Comparison of ENCODE assay signal across 20 cellular contexts in genomic region chr6:158381214-158381613, GRCh38.
DNase-seq lines count a peak whose midpoint lies in the region; ATAC-seq and TF ChIP-seq lines count a peak whose summit lies in the region.
"Had no signal": no experiment of that assay in that cellular context is flagged by ENCODE, and none has a peak within 500 bp of the region (broad histone marks: within the 10 kb centered on the region; RNA-seq: fewer than 3 reads in every experiment).

No MANE protein-coding gene starts in this region.

- no peak for TF ChIP-seq CTCF in AG10803 (conservative IDR thresholded peaks at IDR 0.05; ENCODE audit: low read length)
- TF ChIP-seq CTCF in fibroblast of mammary gland (conservative IDR thresholded peaks at IDR 0.05; ENCODE audit: control insufficient read depth, insufficient read depth, low read depth, low read length): no peak
- no peak for TF ChIP-seq CTCF in stomach (IDR thresholded peaks at IDR 0.05)
- TF ChIP-seq CTCF in Peyer's patch (IDR thresholded peaks at IDR 0.05): no peak
- TF ChIP-seq CTCF in gastroesophageal sphincter (IDR thresholded peaks at IDR 0.05): no peak

- no peak for TF ChIP-seq POLR2A in stomach (IDR thresholded peaks at IDR 0.05)
- no peak for TF ChIP-seq POLR2A in Peyer's patch (IDR thresholded peaks at IDR 0.05)
- TF ChIP-seq POLR2A in gastroesophageal sphincter (IDR thresholded peaks at IDR 0.05): no peak

- DNase-seq in AG10803 (ENCODE audit: low read depth) (peak; percentile 7), ELR (ENCODE audit: low read depth) (peak; percentile 28), M059J (ENCODE audit: low read depth) (peak; percentile 76), fibroblast of mammary gland (ENCODE audit: low read depth) (peak; percentile 42), stomach (no peak), NCI-H2196 (lab: John Stamatoyannopoulos, UW; ENCODE audit: unreplicated experiment) (no peak), Peyer's patch (no peak)
- DNase-seq: DMS53, KBM-7, NCI-H1092 treated with DMSO at 0.1 percent for 48 hours, NCI-H146, NCI-H2029, NCI-H226, NCI-H510A treated with DMSO at 0.1 percent for 48 hours, NCI-H774, RPMI8226, SIG-M5 had no signal

- intact Hi-C loops in stomach (cut with DNase I; ENCODE audit: low total_unique reads): no loop called here

- H3K36me3 ChIP-seq in stomach (no peaks in the 10 kb centered on the region), Peyer's patch (no peaks in the 10 kb centered on the region), gastroesophageal sphincter (no peaks in the 10 kb centered on the region)

- ATAC-seq in gastroesophageal sphincter: no peak
- ATAC-seq: GM12878, SK-N-SH treated with all-trans-retinoic acid at 6 μM for 48 hours had no signal

- H3K27ac ChIP-seq in stomach (no peak overlapping the region), Peyer's patch (no peak overlapping the region), gastroesophageal sphincter (no peak overlapping the region)

- H3K27me3 ChIP-seq in stomach: no peaks in the 10 kb centered on the region
- no peaks in the 10 kb centered on the region for H3K27me3 ChIP-seq in Peyer's patch
- H3K27me3 ChIP-seq in gastroesophageal sphincter: no peaks in the 10 kb centered on the region

- H3K4me1 ChIP-seq in stomach (peaks cover 0 to 8% (median 1%) of the 10 kb centered on the region in 4 donors), Peyer's patch (no peaks in the 10 kb centered on the region), gastroesophageal sphincter (no peaks in the 10 kb centered on the region)

- H3K9me3 ChIP-seq in stomach (no peaks in the 10 kb centered on the region), Peyer's patch (no peaks in the 10 kb centered on the region), gastroesophageal sphincter (no peaks in the 10 kb centered on the region)

- 74 to 90% (median 86%) methylated on average over 2 of the region's 2 CpGs for WGBS in stomach, 5 donors
- WGBS in gastroesophageal sphincter (ENCODE audit: low coverage in 1 of 2), 2 donors: 67 to 70% methylated on average over 2 of the region's 2 CpGs

- H3K4me3 ChIP-seq in AG10803 (ENCODE audit: low read length) (no peak overlapping the region), fibroblast of mammary gland (ENCODE audit: control insufficient read depth, low read depth, low read length) (no peak overlapping the region), stomach (no peak overlapping the region), Peyer's patch (no peak overlapping the region), gastroesophageal sphincter (no peak overlapping the region)
- H3K4me3 ChIP-seq: GM12878 had no signal

- TF ChIP-seq EP300 in stomach (IDR thresholded peaks at IDR 0.05) (no peak), gastroesophageal sphincter (IDR thresholded peaks at IDR 0.05) (no peak)

Comparison
In these comparisons a context has a peak if more than half of its experiments do, and no peak if none do; other contexts are left out.
1. DNase-seq: peak in AG10803 (single experiment), ELR (single experiment), M059J (single experiment) and fibroblast of mammary gland (single experiment); none in stomach (single experiment), NCI-H2196 (single experiment) and Peyer's patch (0 of 3).